15 cellular contexts compared by ENCODE assay signal in genomic region chr1:233704125-233704881, GRCh38.
DNase-seq lines count a peak whose midpoint lies in the region; ATAC-seq and TF ChIP-seq lines count a peak whose summit lies in the region.
"Had no signal": no experiment of that assay in that cellular context is flagged by ENCODE, and none has a peak within 500 bp of the region (broad histone marks: within the 10 kb centered on the region; RNA-seq: fewer than 3 reads in every experiment).

No MANE protein-coding gene starts in this region.

- no peaks in the 10 kb centered on the region for H3K9me3 ChIP-seq in right atrium auricular region
- H3K9me3 ChIP-seq in right cardiac atrium (ENCODE audit: control insufficient read depth, low read length), result no peaks in the 10 kb centered on the region
- no peaks in the 10 kb centered on the region for H3K9me3 ChIP-seq in adipocyte (ENCODE audit: control insufficient read depth, low read length)
- H3K9me3 ChIP-seq in hepatocyte (ENCODE audit: low read depth), result no peaks in the 10 kb centered on the region
- no peaks in the 10 kb centered on the region for H3K9me3 ChIP-seq in vagina
- H3K9me3 ChIP-seq: HAP-1, SJCRH30 had no signal

- H3K4me1 ChIP-seq in right atrium auricular region (peaks cover 0 to 34% of the 10 kb centered on the region in 2 donors), right cardiac atrium (ENCODE audit: control insufficient read depth, insufficient read depth, low read length) (peaks cover 3% of the 10 kb centered on the region), adipocyte (ENCODE audit: control insufficient read depth, insufficient read depth, low read length) (peaks cover 9% of the 10 kb centered on the region), hepatocyte (ENCODE audit: insufficient read depth) (peaks cover 37% of the 10 kb centered on the region), vagina (peaks cover 47% of the 10 kb centered on the region)
- H3K4me1 ChIP-seq: HAP-1 had no signal

- H3K27ac ChIP-seq in right atrium auricular region, result peak overlapping the region; percentile 35 to 76
- H3K27ac ChIP-seq in right cardiac atrium (ENCODE audit: low read length), result no peak overlapping the region
- H3K27ac ChIP-seq in hepatocyte, result peak overlapping the region; percentile 49
- H3K27ac ChIP-seq in vagina, result peak overlapping the region; percentile 23
- H3K27ac ChIP-seq: SJCRH30 had no signal

- H3K9me2 ChIP-seq in hepatocyte (replicated peaks; ENCODE audit: insufficient read depth), result no peaks in the 10 kb centered on the region

- TF ChIP-seq CTCF in right atrium auricular region (IDR thresholded peaks at IDR 0.05), result no peak
- no peak for TF ChIP-seq CTCF in hepatocyte (IDR thresholded peaks at IDR 0.05; ENCODE audit: poor library complexity)
- TF ChIP-seq CTCF in vagina (IDR thresholded peaks at IDR 0.05), result no peak

- H3K36me3 ChIP-seq in right atrium auricular region, result no peaks in the 10 kb centered on the region
- no peaks in the 10 kb centered on the region for H3K36me3 ChIP-seq in adipocyte (ENCODE audit: control insufficient read depth, insufficient read depth, low read length, severe bottlenecking)
- no peaks in the 10 kb centered on the region for H3K36me3 ChIP-seq in hepatocyte (replicated peaks; ENCODE audit: insufficient read depth, low read depth)
- no peaks in the 10 kb centered on the region for H3K36me3 ChIP-seq in vagina
- H3K36me3 ChIP-seq: HAP-1, SJCRH30 had no signal

- H4K20me1 ChIP-seq in hepatocyte (ENCODE audit: insufficient read depth, poor library complexity, severe bottlenecking), result no peaks in the 10 kb centered on the region

- ATAC-seq in right cardiac atrium (no peak), GM19035 (IDR thresholded peaks at IDR 0.05; ENCODE audit: unreplicated experiment) (no peak)

- no peak overlapping the region for H3K9ac ChIP-seq in adipocyte (ENCODE audit: low read length)

- DNase-seq in right atrium auricular region (ENCODE audit: low spot score), result no peak
- no peak for DNase-seq in right cardiac atrium
- peak; percentile 40 for DNase-seq in adipocyte (ENCODE audit: low read depth)
- DNase-seq in hepatocyte (ENCODE audit: low spot score), result no peak
- no peak for DNase-seq in vagina (ENCODE audit: extremely low spot score in 2 of 2)
- no peak for DNase-seq in amniotic stem cell (lab: John Stamatoyannopoulos, UW)
- DNase-seq in posterior vena cava (ENCODE audit: low spot score), result no peak
- DNase-seq: activated CD8-positive, alpha-beta memory T cell treated with anti-CD3 and anti-CD28 coated beads for 24 hours; anterior cingulate cortex; COR-L47; NCI-H1436 treated with DMSO at 0.1 percent for 48 hours; occipital lobe; SJCRH30 had no signal

- H2AFZ ChIP-seq in hepatocyte, result no peak overlapping the region

- 46% methylated on average over 6 of the region's 6 CpGs for WGBS in right cardiac atrium
- WGBS in hepatocyte (ENCODE audit: low lambda C conversion rate, missing lambda C conversion rate), result 68% methylated on average over 6 of the region's 6 CpGs

- TF ChIP-seq POLR2A in vagina (IDR thresholded peaks at IDR 0.05), result no peak

- no peaks in the 10 kb centered on the region for H3K27me3 ChIP-seq in right atrium auricular region
- no peaks in the 10 kb centered on the region for H3K27me3 ChIP-seq in right cardiac atrium (ENCODE audit: control insufficient read depth, insufficient read depth)
- no peaks in the 10 kb centered on the region for H3K27me3 ChIP-seq in adipocyte (replicated peaks; ENCODE audit: control insufficient read depth, insufficient read depth, low read length)
- H3K27me3 ChIP-seq in hepatocyte, result no peaks in the 10 kb centered on the region
- no peaks in the 10 kb centered on the region for H3K27me3 ChIP-seq in vagina
- H3K27me3 ChIP-seq: SJCRH30 had no signal

- intact Hi-C loops in right cardiac atrium (cut with DNase I) (no loop called here), vagina (cut with DNase I) (no loop called here), posterior vena cava (cut with DNase I) (no loop called here)

- H3K79me2 ChIP-seq in hepatocyte, result no peaks in the 10 kb centered on the region

- H3K4me2 ChIP-seq in hepatocyte, result peak overlapping the region; percentile 3

- no peak overlapping the region for H3K4me3 ChIP-seq in right atrium auricular region
- H3K4me3 ChIP-seq in right cardiac atrium (ENCODE audit: low read length), result no peak overlapping the region
- H3K4me3 ChIP-seq in adipocyte (ENCODE audit: low read length), result no peak overlapping the region
- H3K4me3 ChIP-seq in hepatocyte, result no peak overlapping the region
- H3K4me3 ChIP-seq in vagina, result no peak overlapping the region
- H3K4me3 ChIP-seq: HAP-1, SJCRH30 had no signal
